Comparison of ENCODE assay signal across 20 cellular contexts in genomic region chr7:7581531-7582179, GRCh38. TPM values are rescaled to one million over a fixed set of nuclear protein-coding genes. Genes with fewer than 3 reads are reported as not detected.
A peak's percentile ranks its signal among the peaks of the same experiment; 100 is the strongest.
DNase-seq lines count a peak whose midpoint lies in the region; ATAC-seq and TF ChIP-seq lines count a peak whose summit lies in the region.
"Had no signal": no experiment of that assay in that cellular context is flagged by ENCODE, and none has a peak within 500 bp of the region (broad histone marks: within the 10 kb centered on the region; RNA-seq: fewer than 3 reads in every experiment).

No MANE protein-coding gene starts in this region.

- in situ Hi-C loops in GM13976 (cut with MboI; ENCODE audit: low sequenced_read_pairs, unreplicated experiment): no loop called here

- H3K4me1 ChIP-seq in PC-9 (replicated peaks; ENCODE audit: insufficient read depth): no peaks in the 10 kb centered on the region
- H3K4me1 ChIP-seq: testis had no signal

- H3K4me1 Mint-ChIP-seq in WTC11: peaks cover 10% of the 10 kb centered on the region

- no peaks in the 10 kb centered on the region for H3K9me3 ChIP-seq in PC-9 (ENCODE audit: insufficient read depth, low read depth)
- H3K9me3 ChIP-seq: heart left ventricle, testis had no signal

- CTCF ChIA-PET in WTC11 (lab: Charles Lee): no interaction called here
- CTCF ChIA-PET in PC-9 (lab: Charles Lee): no interaction called here

- H3K27me3 Mint-ChIP-seq in WTC11 (ENCODE audit: low read depth): no peaks in the 10 kb centered on the region

- H3K9me2 ChIP-seq in PC-9 (ENCODE audit: insufficient read depth): no peaks in the 10 kb centered on the region

- H3K4me3 Mint-ChIP-seq in WTC11: peak overlapping the region; percentile 38; the same call in 1 of the 2 replicates
- H3K4me3 Mint-ChIP-seq: activated CD8-positive, alpha-beta T cell treated with anti-CD3 and anti-CD28 coated beads, Interleukin-2, amount 10 ng/mL, durations not matched to agents 7 days and 5 days; activated naive CD4-positive, alpha-beta T cell treated with anti-CD3 and anti-CD28 coated beads for 36 hours had no signal

- TF ChIP-seq CTCF in WTC11 (IDR thresholded peaks at IDR 0.05): no peak
- no peak for TF ChIP-seq CTCF in GM13976 (IDR thresholded peaks at IDR 0.05; ENCODE audit: borderline replicate concordance, control extremely low read depth, extremely low read depth, insufficient read depth, missing control alignments)
- TF ChIP-seq CTCF in PC-9 (conservative IDR thresholded peaks at IDR 0.05): no peak

- DNase-seq in HT-29 (ENCODE audit: low spot score) (peak; percentile 7), WTC11 (ENCODE audit: low spot score) (peak; percentile 22), iPS-NIHi11 (ENCODE audit: low spot score) (peak; percentile 58), retina (peak; percentile 17), GM13976 (ENCODE audit: low spot score) (no peak), PC-9 (no peak)
- DNase-seq: activated CD8-positive, alpha-beta T cell treated with anti-CD3 and anti-CD28 coated beads, Interleukin-2, amount 10 ng/mL, durations not matched to agents 7 days and 5 days; activated naive CD4-positive, alpha-beta T cell treated with anti-CD3 and anti-CD28 coated beads for 36 hours; amniotic stem cell; heart left ventricle; kidney glomerular epithelial cell; occipital lobe; stimulated activated CD4-positive, alpha-beta T cell treated with anti-CD3 and anti-CD28 coated beads, Interleukin-2, amount 100 ng/mL, for 48 hours; stimulated activated naive CD4-positive, alpha-beta T cell; T1000; testis had no signal

- H3K36me3 Mint-ChIP-seq in WTC11: peaks cover 8% of the 10 kb centered on the region; the same call in 1 of the 2 replicates

- peaks cover 2% of the 10 kb centered on the region; the same call in 1 of the 2 replicates for H3K79me2 ChIP-seq in PC-9 (ENCODE audit: low read depth)

- H3K27ac Mint-ChIP-seq in WTC11: peak overlapping the region; percentile 75
- H3K27ac Mint-ChIP-seq: activated CD8-positive, alpha-beta T cell treated with anti-CD3 and anti-CD28 coated beads, Interleukin-2, amount 10 ng/mL, durations not matched to agents 7 days and 5 days; activated naive CD4-positive, alpha-beta T cell treated with anti-CD3 and anti-CD28 coated beads for 36 hours had no signal

- no peaks in the 10 kb centered on the region for H3K9me3 Mint-ChIP-seq in WTC11
- H3K9me3 Mint-ChIP-seq: activated naive CD4-positive, alpha-beta T cell treated with anti-CD3 and anti-CD28 coated beads for 36 hours had no signal

- H3K4me3 ChIP-seq in PC-9: no peak overlapping the region
- H3K4me3 ChIP-seq: heart left ventricle, testis had no signal

- H3F3A ChIP-seq in PC-9 (ENCODE audit: insufficient read depth, low read depth): no peaks in the 10 kb centered on the region

- ATAC-seq in WTC11: peak; percentile 94
- ATAC-seq in GM19467 (IDR thresholded peaks at IDR 0.05; ENCODE audit: unreplicated experiment): no peak
- no peak for ATAC-seq in HG03442 (IDR thresholded peaks at IDR 0.05; ENCODE audit: unreplicated experiment)
- ATAC-seq: activated CD8-positive, alpha-beta T cell treated with anti-CD3 and anti-CD28 coated beads, Interleukin-2, amount 10 ng/mL, durations not matched to agents 7 days and 5 days; heart left ventricle had no signal

- no TSS peak for BruUV-seq in PC-9 (replicated peaks; lab: Mats Ljungman, UMichigan)

- H2AFZ ChIP-seq in PC-9: no peak overlapping the region

- POLR2A ChIA-PET in WTC11 (lab: Charles Lee) (interaction anchor here (1.3 kb wide), 1 partner anchor 14 kb away, joined by 4 read pairs; no protein-coding TSS in a partner anchor), PC-9 (lab: Charles Lee; ENCODE audit: unreplicated experiment) (no interaction called here)

- intact Hi-C loops in PC-9 (cut with micrococcal nuclease; ENCODE audit: unreplicated experiment): no loop called here

- H3K4me2 ChIP-seq in PC-9: no peak overlapping the region

- no peak overlapping the region for H3K27ac ChIP-seq in PC-9
- H3K27ac ChIP-seq: heart left ventricle, testis had no signal

- peaks cover 23% of the 10 kb centered on the region; the same call in 1 of the 2 replicates for H3K36me3 ChIP-seq in PC-9 (ENCODE audit: low read depth)

- no peaks in the 10 kb centered on the region for H3K27me3 ChIP-seq in PC-9 (ENCODE audit: insufficient read depth, low read depth)
- H3K27me3 ChIP-seq: heart left ventricle, testis had no signal

- H4K20me1 ChIP-seq in PC-9 (ENCODE audit: insufficient read depth): no peaks in the 10 kb centered on the region

TF ChIP-seq in WTC11, 78 proteins besides CTCF, POLR2A, EP300 and RAD21 (continues in another document):
- TF ChIP-seq, protein P1, sequence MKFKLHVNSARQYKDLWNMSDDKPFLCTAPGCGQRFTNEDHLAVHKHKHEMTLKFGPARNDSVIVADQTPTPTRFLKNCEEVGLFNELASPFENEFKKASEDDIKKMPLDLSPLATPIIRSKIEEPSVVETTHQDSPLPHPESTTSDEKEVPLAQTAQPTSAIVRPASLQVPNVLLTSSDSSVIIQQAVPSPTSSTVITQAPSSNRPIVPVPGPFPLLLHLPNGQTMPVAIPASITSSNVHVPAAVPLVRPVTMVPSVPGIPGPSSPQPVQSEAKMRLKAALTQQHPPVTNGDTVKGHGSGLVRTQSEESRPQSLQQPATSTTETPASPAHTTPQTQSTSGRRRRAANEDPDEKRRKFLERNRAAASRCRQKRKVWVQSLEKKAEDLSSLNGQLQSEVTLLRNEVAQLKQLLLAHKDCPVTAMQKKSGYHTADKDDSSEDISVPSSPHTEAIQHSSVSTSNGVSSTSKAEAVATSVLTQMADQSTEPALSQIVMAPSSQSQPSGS (CRISPR knock-in tag; IDR thresholded peaks at IDR 0.05; ENCODE audit: borderline replicate concordance, low read depth): no peak
- 0 out of 2 replicates have a peak, but pooled peaks have one; percentile 56 for TF ChIP-seq SMAD3 (CRISPR knock-in tag; IDR thresholded peaks at IDR 0.05; ENCODE audit: borderline replicate concordance)
- peak; percentile 83 for TF ChIP-seq USF2 (CRISPR knock-in tag; IDR thresholded peaks at IDR 0.05)
- TF ChIP-seq TP53 (CRISPR knock-in tag; IDR thresholded peaks at IDR 0.05): no peak
- TF ChIP-seq, protein P2, sequence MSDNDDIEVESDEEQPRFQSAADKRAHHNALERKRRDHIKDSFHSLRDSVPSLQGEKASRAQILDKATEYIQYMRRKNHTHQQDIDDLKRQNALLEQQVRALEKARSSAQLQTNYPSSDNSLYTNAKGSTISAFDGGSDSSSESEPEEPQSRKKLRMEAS (CRISPR knock-in tag; IDR thresholded peaks at IDR 0.05): peak; percentile 71
- TF ChIP-seq NR3C1 (CRISPR knock-in tag; conservative IDR thresholded peaks at IDR 0.05; ENCODE audit: low read depth): no peak
- no peak; the same call in 1 of the 2 replicates for TF ChIP-seq SP1 (CRISPR knock-in tag; conservative IDR thresholded peaks at IDR 0.05)
- TF ChIP-seq CREM (CRISPR knock-in tag; IDR thresholded peaks at IDR 0.05): no peak
- peak; percentile 77 for TF ChIP-seq ETV6 (CRISPR knock-in tag; IDR thresholded peaks at IDR 0.05)
- TF ChIP-seq EMX1 (CRISPR knock-in tag; IDR thresholded peaks at IDR 0.05): no peak
- TF ChIP-seq NR2C2 (CRISPR knock-in tag; IDR thresholded peaks at IDR 0.05): no peak
- peak; percentile 60 for TF ChIP-seq ZNF423 (CRISPR knock-in tag; IDR thresholded peaks at IDR 0.05)
- no peak for TF ChIP-seq JUN (CRISPR knock-in tag; IDR thresholded peaks at IDR 0.05)
- TF ChIP-seq ZNF532 (CRISPR knock-in tag; IDR thresholded peaks at IDR 0.05; ENCODE audit: borderline replicate concordance): peak; percentile 80; the same call in 1 of the 2 replicates
- TF ChIP-seq RORB (CRISPR knock-in tag; IDR thresholded peaks at IDR 0.05): no peak

RNA-seq across cellular contexts. Expression of gene MIOS, which starts 15.0 kb away (rescaled TPM):
- 23.2 and 28.8 TPM in 2 replicates for total RNA-seq in HT-29 (2014; rRNA removed; shearing (Covaris generic))
- total RNA-seq in WTC11 (2021) (38.8 to 43.9 TPM (median 41.3 TPM) in 3 replicates), PC-9 (2021) (35.8 and 42.0 TPM in 2 replicates)

RNA-seq across cellular contexts. Expression of gene COL28A1, which starts 46.0 kb away (rescaled TPM):
- 0.08 and 0.44 TPM in 2 replicates for total RNA-seq in HT-29 (2014; rRNA removed; shearing (Covaris generic))
- total RNA-seq in WTC11 (2021) (0.81 to 1.5 TPM (median 1.0 TPM) in 3 replicates), PC-9 (2021) (0.83 and 2.2 TPM in 2 replicates)
- total RNA-seq: activated CD8-positive, alpha-beta T cell treated with anti-CD3 and anti-CD28 coated beads, Interleukin-2, amount 10 ng/mL, durations not matched to agents 7 days and 5 days; activated naive CD4-positive, alpha-beta T cell treated with anti-CD3 and anti-CD28 coated beads for 36 hours; G401; lung microvascular endothelial cell had no signal

RNA-seq across cellular contexts. Expression of gene UMAD1, which starts 58.9 kb away (rescaled TPM):
- total RNA-seq in HT-29 (2014; rRNA removed; shearing (Covaris generic)): 2.0 and 6.2 TPM in 2 replicates
- 9.3 to 13.0 TPM (median 11.0 TPM) in 3 replicates for total RNA-seq in WTC11 (2021)
- total RNA-seq in PC-9 (2021): 15.5 and 20.5 TPM in 2 replicates

Comparison
In these comparisons a context has a peak if more than half of its experiments do, and no peak if none do; other contexts are left out.
1. DNase-seq: peak in HT-29 (single experiment), WTC11 (single experiment), iPS-NIHi11 (single experiment) and retina (single experiment); none in GM13976 (single experiment) and PC-9 (0 of 2).